25 cellular contexts compared by ENCODE assay signal in genomic region chr6:168648730-168649129, GRCh38.
A peak's percentile ranks its signal among the peaks of the same experiment; 100 is the strongest.
DNase-seq lines count a peak whose midpoint lies in the region; TF ChIP-seq lines count a peak whose summit lies in the region.
"Had no signal": no experiment of that assay in that cellular context is flagged by ENCODE, and none has a peak within 500 bp of the region (broad histone marks: within the 10 kb centered on the region; RNA-seq: fewer than 3 reads in every experiment).

No MANE protein-coding gene starts in this region.

- H3K4me3 Mint-ChIP-seq in chondrocyte (ENCODE audit: unreplicated experiment): peak overlapping the region; percentile 37
- H3K4me3 Mint-ChIP-seq: activated naive CD8-positive, alpha-beta T cell treated with anti-CD3 and anti-CD28 coated beads, Interleukin-2, amount 10 ng/mL, durations not matched to agents 7 days and 5 days; CD8-positive, alpha-beta memory T cell; T-helper 17 cell had no signal

- intact Hi-C loops in A673 (cut with micrococcal nuclease; ENCODE audit: unreplicated experiment): no loop called here
- intact Hi-C loops in ovary (cut with DNase I): no loop called here

- POLR2A ChIA-PET in A673 (lab: Charles Lee; ENCODE audit: low non-redundant PET): no interaction called here

- H3K4me1 ChIP-seq in A673 (ENCODE audit: insufficient read depth, low read length, poor library complexity, severe bottlenecking): peaks cover 7% of the 10 kb centered on the region
- peaks cover 9% of the 10 kb centered on the region for H3K4me1 ChIP-seq in ovary (ENCODE audit: insufficient read depth)
- H3K4me1 ChIP-seq: suprapubic skin had no signal

- peak overlapping the region; percentile 7 for H3K4me3 ChIP-seq in A673 (ENCODE audit: low read depth, low read length, poor library complexity, severe bottlenecking)
- H3K4me3 ChIP-seq in H7 (ENCODE audit: insufficient read depth, low read depth, low read length): no peak overlapping the region
- H3K4me3 ChIP-seq in ovary: no peak overlapping the region
- H3K4me3 ChIP-seq: mucosa of descending colon, suprapubic skin had no signal

- H3K4me1 Mint-ChIP-seq in chondrocyte (ENCODE audit: low read depth): peaks cover 14% of the 10 kb centered on the region
- H3K4me1 Mint-ChIP-seq: activated naive CD8-positive, alpha-beta T cell treated with anti-CD3 and anti-CD28 coated beads, Interleukin-2, amount 10 ng/mL, durations not matched to agents 7 days and 5 days; CD8-positive, alpha-beta memory T cell; T-helper 17 cell had no signal

- H3K27me3 ChIP-seq in A673 (replicated peaks; ENCODE audit: insufficient read depth, low read depth, low read length, poor library complexity) (no peaks in the 10 kb centered on the region), H7 (ENCODE audit: control insufficient read depth, insufficient read depth, low read length) (no peaks in the 10 kb centered on the region; the same call in 1 of the 2 replicates), ovary (no peaks in the 10 kb centered on the region)

- no peaks in the 10 kb centered on the region for H3K9me3 ChIP-seq in A673 (ENCODE audit: low read depth, low read length, poor library complexity, severe bottlenecking)
- H3K9me3 ChIP-seq in ovary: no peaks in the 10 kb centered on the region
- H3K9me3 ChIP-seq: mucosa of descending colon, suprapubic skin had no signal

- H3K27ac Mint-ChIP-seq in chondrocyte (ENCODE audit: unreplicated experiment): no peak overlapping the region
- H3K27ac Mint-ChIP-seq: activated naive CD8-positive, alpha-beta T cell treated with anti-CD3 and anti-CD28 coated beads, Interleukin-2, amount 10 ng/mL, durations not matched to agents 7 days and 5 days; activated T-helper 2 cell treated with anti-CD3 and anti-CD28 coated beads, Interferon-gamma antibody, Interleukin-2, Interleukin-4, amounts not matched to agents 10 μg/mL and 5 μg/mL and 100 μg/mL, durations not matched to agents 14 hours and 24 hours and 36 hours; T-helper 17 cell had no signal

- no peaks in the 10 kb centered on the region for H3K9me3 Mint-ChIP-seq in chondrocyte (ENCODE audit: low read depth)
- H3K9me3 Mint-ChIP-seq: activated naive CD8-positive, alpha-beta T cell treated with anti-CD3 and anti-CD28 coated beads, Interleukin-2, amount 10 ng/mL, durations not matched to agents 7 days and 5 days; activated T-helper 2 cell treated with anti-CD3 and anti-CD28 coated beads, Interferon-gamma antibody, Interleukin-2, Interleukin-4, amounts not matched to agents 10 μg/mL and 5 μg/mL and 100 μg/mL, durations not matched to agents 14 hours and 24 hours and 36 hours; CD8-positive, alpha-beta memory T cell had no signal

- no peak for TF ChIP-seq EP300 in ovary (IDR thresholded peaks at IDR 0.05)

- BruUV-seq in A673 (replicated peaks; lab: Mats Ljungman, UMichigan): no TSS peak

- peaks cover 2% of the 10 kb centered on the region for H3K36me3 Mint-ChIP-seq in chondrocyte (ENCODE audit: low read depth)
- H3K36me3 Mint-ChIP-seq: activated naive CD8-positive, alpha-beta T cell treated with anti-CD3 and anti-CD28 coated beads, Interleukin-2, amount 10 ng/mL, durations not matched to agents 7 days and 5 days; brain; CD8-positive, alpha-beta memory T cell had no signal

- no peak overlapping the region for H3K27ac ChIP-seq in A673 (ENCODE audit: low read depth, low read length, poor library complexity, severe bottlenecking)
- H3K27ac ChIP-seq in ovary: peak overlapping the region in 1 of 2 donors; percentile 22
- H3K27ac ChIP-seq: suprapubic skin, WERI-Rb-1 had no signal

- DNase-seq in A673 (ENCODE audit: low spot score) (peak; percentile 35), H7 (peak; percentile 30), chondrocyte (ENCODE audit: low spot score) (no peak), ovary (peak in 3 of 5 donors; percentile 52 to 70 (median 58)), Ammon's horn (ENCODE audit: low spot score) (no peak), HPDE6-E6E7 (ENCODE audit: extremely low spot score) (no peak), SKM-1 treated with dmso at 0.1 percent for 144 hours (lab: John Stamatoyannopoulos, UW; ENCODE audit: unreplicated experiment) (no peak)
- no peak for DNase-seq in stimulated activated CD4-positive, alpha-beta T cell treated with anti-CD3 and anti-CD28 coated beads, Interleukin-4, amount 100 ng/mL, for 1 hour
- DNase-seq: activated CD4-positive, alpha-beta T cell treated with anti-CD3 and anti-CD28 coated beads, Interleukin-2, amount 50 U/mL, for 1 hour; activated CD8-positive, alpha-beta memory T cell treated with anti-CD3 and anti-CD28 coated beads, Interleukin-2, amount 50 U/mL, for 4 hours; activated naive CD8-positive, alpha-beta T cell treated with anti-CD3 and anti-CD28 coated beads, Interleukin-2, amount 10 ng/mL, durations not matched to agents 7 days and 5 days; CD8-positive, alpha-beta memory T cell; DND-41; head of caudate nucleus; Kasumi-1; mucosa of descending colon; NCI-H1092 treated with DMSO at 0.1 percent for 48 hours; NCI-H2029 treated with DMSO at 0.1 percent for 48 hours; NCI-H510A treated with DMSO at 0.1 percent for 48 hours; stimulated activated CD8-positive, alpha-beta memory T cell treated with anti-CD3 and anti-CD28 coated beads, Interleukin-4, amount 100 ng/mL, for 48 hours; T-helper 17 cell; WERI-Rb-1 had no signal

- H3K27me3 Mint-ChIP-seq in chondrocyte (ENCODE audit: low read depth): peaks cover 13% of the 10 kb centered on the region
- H3K27me3 Mint-ChIP-seq: activated naive CD8-positive, alpha-beta T cell treated with anti-CD3 and anti-CD28 coated beads, Interleukin-2, amount 10 ng/mL, durations not matched to agents 7 days and 5 days had no signal

- CTCF ChIA-PET in A673 (lab: Charles Lee): no interaction called here

- H3K36me3 ChIP-seq in A673 (ENCODE audit: insufficient read depth, low read length, poor library complexity, severe bottlenecking): no peaks in the 10 kb centered on the region
- H3K36me3 ChIP-seq in H7 (replicated peaks; ENCODE audit: control insufficient read depth, insufficient read depth, low read length): no peaks in the 10 kb centered on the region
- H3K36me3 ChIP-seq in ovary: no peaks in the 10 kb centered on the region
- H3K36me3 ChIP-seq: suprapubic skin, WERI-Rb-1 had no signal

- TF ChIP-seq POLR2A in ovary (IDR thresholded peaks at IDR 0.05): no peak

- TF ChIP-seq CTCF in A673 (conservative IDR thresholded peaks at IDR 0.05; ENCODE audit: low read depth, low read length) (no peak), chondrocyte (IDR thresholded peaks at IDR 0.05) (no peak), ovary (IDR thresholded peaks at IDR 0.05) (no peak)

- WGBS in ovary, 3 donors: 9 to 24% (median 14%) methylated on average over 14 of the region's 14 CpGs

Comparison
In these comparisons a context has a peak if more than half of its experiments do, and no peak if none do; other contexts are left out.
1. DNase-seq: peak in A673 (single experiment), H7 (single experiment) and ovary (3 of 5); none in chondrocyte (single experiment), Ammon's horn (single experiment), stimulated activated CD4-positive, alpha-beta T cell treated with anti-CD3 and anti-CD28 coated beads, Interleukin-4, amount 100 ng/mL, for 1 hour (single experiment), HPDE6-E6E7 (single experiment) and SKM-1 treated with dmso at 0.1 percent for 144 hours (single experiment).